8 cellular contexts compared by ENCODE assay signal in genomic region chr1:219416598-219417238, GRCh38.
A peak's percentile ranks its signal among the peaks of the same experiment; 100 is the strongest.
DNase-seq lines count a peak whose midpoint lies in the region; ATAC-seq and TF ChIP-seq lines count a peak whose summit lies in the region.

No MANE protein-coding gene starts in this region.

- no peak overlapping the region for H3K9ac ChIP-seq in colonic mucosa (ENCODE audit: low read depth in 2 of 2, low read length in 2 of 2)

- H3K27me3 ChIP-seq in colonic mucosa (no peaks in the 10 kb centered on the region), lower lobe of right lung (ENCODE audit: low read depth) (no peaks in the 10 kb centered on the region)

- ATAC-seq in GM18505 (IDR thresholded peaks at IDR 0.05; ENCODE audit: unreplicated experiment), result peak; percentile 91
- peak; percentile 96 for ATAC-seq in HG02885 (IDR thresholded peaks at IDR 0.05; ENCODE audit: poor library complexity, unreplicated experiment)
- peak; percentile 52 to 83 for ATAC-seq in lower lobe of right lung

- no peaks in the 10 kb centered on the region for H3K9me3 ChIP-seq in colonic mucosa
- H3K9me3 ChIP-seq in lower lobe of right lung, result no peaks in the 10 kb centered on the region

- H3K4me1 ChIP-seq in colonic mucosa (no peaks in the 10 kb centered on the region), lower lobe of right lung (peaks cover 5% of the 10 kb centered on the region)

- DNase-seq in AG04449 (ENCODE audit: low read depth, low spot score) (no peak), NCI-H2081 (lab: John Stamatoyannopoulos, UW) (peak; percentile 44 to 78), colonic mucosa (peak; percentile 71), lower lobe of right lung (no peak)
- peak; percentile 13 for DNase-seq in activated CD4-positive, CD25-positive, alpha-beta regulatory T cell treated with anti-CD3 and anti-CD28 coated beads, Interleukin-2, amount 50 U/mL, for 16 hours (ENCODE audit: low read depth, low spot score)
- peak; percentile 30 for DNase-seq in stimulated activated CD8-positive, alpha-beta memory T cell treated with anti-CD3 and anti-CD28 coated beads, Interleukin-4, amount 100 ng/mL, for 24 hours (ENCODE audit: low read depth)

- H3K36me3 ChIP-seq in colonic mucosa (no peaks in the 10 kb centered on the region), lower lobe of right lung (no peaks in the 10 kb centered on the region)

- POLR2A ChIA-PET in AG04449 (lab: Yijun Ruan, JAX), result no interaction called here

- H3K27ac ChIP-seq in colonic mucosa (no peak overlapping the region), lower lobe of right lung (no peak overlapping the region)

- TF ChIP-seq POLR2A in GM18505 (IDR thresholded peaks at IDR 0.05; ENCODE audit: borderline replicate concordance, extremely low read depth, insufficient read depth, insufficient read length), result no peak

- TF ChIP-seq CTCF in AG04449 (IDR thresholded peaks at IDR 0.05; ENCODE audit: insufficient read depth, low read length, missing control alignments) (peak; percentile 62), colonic mucosa (IDR thresholded peaks at IDR 0.05) (peak; percentile 70), lower lobe of right lung (IDR thresholded peaks at IDR 0.05) (peak; percentile 66)

- intact Hi-C loops in colonic mucosa (cut with DNase I), result loop anchor here (10.0 kb wide), 1 partner anchor 1092 kb away; no protein-coding TSS in a partner anchor
- intact Hi-C loops in lower lobe of right lung (cut with DNase I), result no loop called here

- CTCF ChIA-PET in AG04449 (lab: Yijun Ruan, JAX), result interaction anchor here (0.6 to 3.1 kb wide), 12 partner anchors 9 to 1112 kb away, joined by 3 to 20 read pairs (median 3); no protein-coding TSS in a partner anchor

- no peak overlapping the region for H3K4me3 ChIP-seq in AG04449 (ENCODE audit: low read depth, low read length)
- no peak overlapping the region for H3K4me3 ChIP-seq in colonic mucosa
- H3K4me3 ChIP-seq in lower lobe of right lung, result no peak overlapping the region

Comparison
In these comparisons a context has a peak if more than half of its experiments do, and no peak if none do; other contexts are left out.
1. DNase-seq: peak in NCI-H2081 (2 of 2), activated CD4-positive, CD25-positive, alpha-beta regulatory T cell treated with anti-CD3 and anti-CD28 coated beads, Interleukin-2, amount 50 U/mL, for 16 hours (single experiment), colonic mucosa (single experiment) and stimulated activated CD8-positive, alpha-beta memory T cell treated with anti-CD3 and anti-CD28 coated beads, Interleukin-4, amount 100 ng/mL, for 24 hours (single experiment); none in AG04449 (single experiment) and lower lobe of right lung (single experiment).
2. Peak in every context shown above with its lines, with median percentiles within 50 percentile points of each other: CTCF ChIP-seq and ATAC-seq.